8 cellular contexts compared by ENCODE assay signal in the genomic region with DNA sequence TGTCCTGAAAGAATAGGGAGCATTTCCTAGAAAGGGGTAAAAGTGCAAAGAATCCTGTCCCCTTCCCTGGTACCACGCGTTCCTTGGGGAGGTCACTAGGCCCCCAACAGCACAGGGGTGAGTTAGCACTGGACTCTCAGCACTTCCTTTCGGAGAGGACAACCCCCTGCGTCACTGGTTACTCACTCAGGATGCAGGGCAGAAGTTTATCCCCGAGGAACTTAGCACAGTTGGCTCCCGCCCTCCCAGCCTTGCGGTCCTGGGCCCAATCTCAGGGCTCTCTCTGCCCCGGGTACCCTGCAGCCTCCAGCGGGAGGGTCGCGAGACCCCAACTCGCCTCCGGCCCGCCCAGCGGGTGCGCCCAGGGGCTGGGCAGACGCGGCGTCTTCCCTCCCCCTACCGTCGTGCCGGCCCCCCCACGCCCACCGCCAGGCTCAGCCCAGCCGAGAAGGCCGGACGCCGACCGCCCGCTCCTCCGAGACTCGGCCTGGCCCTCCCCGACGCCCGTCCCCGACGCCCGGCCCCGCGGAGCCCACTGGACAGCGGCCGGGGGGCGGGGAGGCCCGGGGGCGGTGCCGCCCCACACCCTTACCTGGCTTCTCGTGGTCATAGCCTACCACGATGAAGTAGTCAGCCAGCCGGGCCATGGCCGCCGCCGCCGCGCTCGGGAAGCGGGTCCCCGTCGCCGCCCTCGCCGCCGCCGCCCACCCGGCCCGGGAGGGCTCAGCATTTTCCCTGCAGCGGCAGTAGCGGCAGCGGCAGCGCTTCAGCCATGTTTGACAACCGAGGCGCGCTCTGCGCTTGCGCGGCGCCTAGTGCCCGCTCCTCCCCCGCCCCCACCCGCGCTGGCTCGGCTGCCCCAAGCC. TPM values are rescaled to one million over a fixed set of nuclear protein-coding genes. Genes with fewer than 3 reads are reported as not detected.
DNase-seq lines count a peak whose midpoint lies in the region; ATAC-seq and TF ChIP-seq lines count a peak whose summit lies in the region.

Gene SBF2 (minus strand): TSS at position 797 of the 866 bp plus-strand sequence. CDS start 150 bp downstream, at position 647.

- no peak within 1 kb of the TSS for H4K5ac ChIP-seq in mesendoderm (ENCODE audit: low read length)

- H3K18ac ChIP-seq in mesendoderm (ENCODE audit: low read length), result peak within 1 kb of the TSS; percentile 78

- H3K27me3 ChIP-seq in mesendoderm (ENCODE audit: insufficient read depth, low read length, poor library complexity), result no peaks in the 10 kb centered on the region

- H3K56ac ChIP-seq in mesendoderm (ENCODE audit: low read length), result peak within 1 kb of the TSS; percentile 97

- in situ Hi-C loops in GM13976 (cut with MboI; ENCODE audit: low sequenced_read_pairs, unreplicated experiment) (no loop called here), endometrial microvascular endothelial cells (cut with HindIII; ENCODE audit: inconsistent ontology term, low pct_unique_long_range_greater_than_20kb, low sequenced_read_pairs) (no loop called here)

- H2BK15ac ChIP-seq in mesendoderm (replicated peaks; ENCODE audit: low read depth), result no peak within 1 kb of the TSS

- peak within 1 kb of the TSS; percentile 96 for H3K27ac ChIP-seq in mesendoderm (ENCODE audit: low read depth, low read length)

- peak within 1 kb of the TSS; percentile 72 for H3K23ac ChIP-seq in mesendoderm (ENCODE audit: low read length)

- peak within 1 kb of the TSS; percentile 93 for H3K4ac ChIP-seq in mesendoderm (ENCODE audit: low read depth, low read length)

- no peak for TF ChIP-seq CTCF in GM13976 (IDR thresholded peaks at IDR 0.05; ENCODE audit: borderline replicate concordance, control extremely low read depth, extremely low read depth, insufficient read depth, missing control alignments)

- H2BK120ac ChIP-seq in mesendoderm (ENCODE audit: low read depth, low read length), result peak within 1 kb of the TSS; percentile 63

- H3K79me2 ChIP-seq in mesendoderm (ENCODE audit: control insufficient read depth, insufficient read depth, low read length), result peaks cover 14% of the 10 kb centered on the region

- H2AK5ac ChIP-seq in mesendoderm (ENCODE audit: low read length), result no peak within 1 kb of the TSS

- H3K79me1 ChIP-seq in mesendoderm (ENCODE audit: low read length), result peaks cover 4% of the 10 kb centered on the region

- peak within 1 kb of the TSS; percentile 79 for H2BK5ac ChIP-seq in mesendoderm (ENCODE audit: low read length)

- H4K8ac ChIP-seq in mesendoderm (ENCODE audit: low read depth, low read length), result no peak within 1 kb of the TSS

- H3K4me1 ChIP-seq in mesendoderm (ENCODE audit: control insufficient read depth, low read depth, low read length), result peaks cover 3% of the 10 kb centered on the region

- H3K4me2 ChIP-seq in mesendoderm (ENCODE audit: low read length), result peak within 1 kb of the TSS; percentile 89

- H3K36me3 ChIP-seq in mesendoderm (ENCODE audit: control insufficient read depth, insufficient read depth, low read length), result no peaks in the 10 kb centered on the region

- DNase-seq in GM13976 (ENCODE audit: low spot score), result peak; percentile 88
- DNase-seq in NCI-H82 treated with DMSO at 0.1 percent for 48 hours (lab: John Stamatoyannopoulos, UW; ENCODE audit: unreplicated experiment), result peak; percentile 44
- DNase-seq in activated CD8-positive, alpha-beta memory T cell treated with anti-CD3 and anti-CD28 coated beads, Interleukin-2, amount 50 U/mL, for 48 hours, result peak; percentile 88
- DNase-seq in mesendoderm, result peak; percentile 92
- peak; percentile 57 for DNase-seq in stimulated activated CD8-positive, alpha-beta memory T cell treated with anti-CD3 and anti-CD28 coated beads, Interleukin-12 subunit alpha, Interleukin-12 subunit beta, amount 100 ng/mL, for 1 hour (ENCODE audit: low read depth)
- DNase-seq in OCI-M2 (lab: John Stamatoyannopoulos, UW; ENCODE audit: unreplicated experiment), result no peak

- H3K4me3 ChIP-seq in mesendoderm (ENCODE audit: low read length), result peak within 1 kb of the TSS; percentile 66

- ATAC-seq in HG03066 (IDR thresholded peaks at IDR 0.05; ENCODE audit: low read depth, unreplicated experiment), result peak; percentile 47

- peak within 1 kb of the TSS; percentile 90 for H3K9ac ChIP-seq in mesendoderm (ENCODE audit: low read length)

- no CpG with 5 or more reads among the region's 81 CpGs for WGBS in mesendoderm (ENCODE audit: extremely low coverage, insufficient coverage, low lambda C conversion rate)

RNA-seq across cellular contexts. Expression of gene SBF2, which starts in this region (rescaled TPM):
- 26.6 TPM for total RNA-seq in endometrial microvascular endothelial cells (ENCODE audit: inconsistent ontology term)
- 14.5 TPM for polyA plus RNA-seq in mesendoderm (2013, experiment 1 of 2)
- polyA plus RNA-seq in mesendoderm (2013, experiment 2 of 2), result 15.3 TPM
